In genomic region chr10:15921423-15921945, GRCh38 we compare ENCODE assay signal across 7 cellular contexts.
DNase-seq lines count a peak whose midpoint lies in the region; ATAC-seq, FAIRE-seq and TF ChIP-seq lines count a peak whose summit lies in the region.
"Not testable (repeated sequence)": the region's sequence is repeated elsewhere in the genome, so short reads cannot be mapped to it uniquely, and the experiment has no call there.

No MANE protein-coding gene starts in this region.

- H3K79me2 ChIP-seq in H1 (ENCODE audit: control insufficient read depth in 1 of 2, insufficient read depth in 2 of 2, low read length in 2 of 2), result not testable (repeated sequence)

- not testable (repeated sequence) for H3K36me3 ChIP-seq in NT2/D1 (ENCODE audit: insufficient read depth, insufficient read length, low read length); H1 (ENCODE audit: control insufficient read depth in 2 of 4, insufficient read depth in 4 of 4, low read length in 3 of 4); iPS-15b (ENCODE audit: control insufficient read depth, insufficient read depth, low read length)

- H3K4me3 ChIP-seq in NT2/D1 (ENCODE audit: insufficient read length, low read depth) (peak overlapping the region; percentile 29), iPS-15b (ENCODE audit: low read depth, low read length) (peak overlapping the region; percentile 26)
- not testable (repeated sequence) for H3K4me3 ChIP-seq in H1 (ENCODE audit: extremely low read depth in 1 of 4, insufficient read depth in 2 of 4, low read depth in 3 of 4, low read length in 4 of 4)

- H3K4me2 ChIP-seq in H1 (ENCODE audit: insufficient read depth in 1 of 2, low read depth in 2 of 2, low read length in 2 of 2), result not testable (repeated sequence)

- not testable (repeated sequence) for H4K8ac ChIP-seq in H1 (ENCODE audit: extremely low read depth, insufficient read depth, low read length)

- not testable (repeated sequence) for H3K23ac ChIP-seq in H1 (ENCODE audit: insufficient read length)

- not testable (repeated sequence) for TF ChIP-seq POLR2A in H1 (IDR thresholded peaks at IDR 0.05; ENCODE audit: control extremely low read depth in 1 of 2, low read depth in 2 of 2, low read length in 2 of 2)

- peak overlapping the region; percentile 35 for H3K4me3 Mint-ChIP-seq in WTC11

- H3K27ac ChIP-seq in H1 (ENCODE audit: low read depth, low read length), result not testable (repeated sequence)

- POLR2A ChIA-PET in WTC11 (lab: Charles Lee); H1 (lab: Charles Lee; ENCODE audit: partially characterized antibody): not testable (repeated sequence)

- DNase-seq in DMS53 (lab: John Stamatoyannopoulos, UW) (peak; percentile 31), ELF-1 (ENCODE audit: low read depth, low spot score) (peak; percentile 46), NCI-H2227 (lab: John Stamatoyannopoulos, UW; ENCODE audit: unreplicated experiment) (peak; percentile 43)
- not testable (repeated sequence) for DNase-seq in NT2/D1 (ENCODE audit: low read depth, low spot score); WTC11 (ENCODE audit: low spot score); H1 (ENCODE audit: low read depth in 1 of 2, low spot score in 2 of 2)

- not testable (repeated sequence) for H4K20me1 ChIP-seq in H1 (replicated peaks in 1 of 2; ENCODE audit: control insufficient read depth in 1 of 2, insufficient read depth in 2 of 2, low read length in 2 of 2)

- WGBS in H1 (ENCODE audit: extremely low coverage in 1 of 2, insufficient coverage in 1 of 2, insufficient read length in 1 of 2, insufficient replicate concordance in 2 of 2, low coverage in 1 of 2, low lambda C conversion rate in 2 of 2, missing lambda C conversion rate in 1 of 2), 2 experiments, result 96% methylated on average over 21 of the region's 28 CpGs; no CpG with 5 or more reads in 1 of the 2 experiments

- H3K18ac ChIP-seq in H1 (ENCODE audit: extremely low read depth, low read length), result not testable (repeated sequence)

- TF ChIP-seq EP300 in H1 (IDR thresholded peaks at IDR 0.05; ENCODE audit: borderline replicate concordance in 1 of 2, low read depth in 2 of 2, low read length in 2 of 2), result not testable (repeated sequence)

- not testable (repeated sequence) for H3K27ac Mint-ChIP-seq in WTC11

- not testable (repeated sequence) for H2BK15ac ChIP-seq in H1 (ENCODE audit: low read length)

- not testable (repeated sequence) for TF ChIP-seq CTCF in WTC11 (IDR thresholded peaks at IDR 0.05); H1 (IDR thresholded peaks at IDR 0.05; ENCODE audit: control extremely low read depth in 1 of 3, insufficient read depth in 1 of 3, low read depth in 1 of 3, low read length in 3 of 3)

- ATAC-seq in WTC11, result not testable (repeated sequence)

- H2BK120ac ChIP-seq in H1 (replicated peaks; ENCODE audit: low read depth, low read length), result not testable (repeated sequence)

- H2BK5ac ChIP-seq in H1 (ENCODE audit: low read depth, low read length), result not testable (repeated sequence)

- H3K56ac ChIP-seq in H1 (replicated peaks; ENCODE audit: insufficient read length, low read depth, low read length), result not testable (repeated sequence)

- not testable (repeated sequence) for FAIRE-seq in H1 (lab: Jason Lieb, UNC)

- H3K27me3 Mint-ChIP-seq in WTC11 (ENCODE audit: low read depth), result not testable (repeated sequence)

- not testable (repeated sequence) for H3K36me3 Mint-ChIP-seq in WTC11

- not testable (repeated sequence) for H2BK20ac ChIP-seq in H1 (ENCODE audit: low read length)

- H3K9me3 Mint-ChIP-seq in WTC11, result peaks cover 12% of the 10 kb centered on the region

- CTCF ChIA-PET in WTC11 (lab: Charles Lee); H1 (lab: Charles Lee; ENCODE audit: partially characterized antibody): not testable (repeated sequence)

- not testable (repeated sequence) for H2BK12ac ChIP-seq in H1 (ENCODE audit: low read depth, low read length)

- H3K27me3 ChIP-seq in NT2/D1 (ENCODE audit: insufficient read depth, insufficient read length); H1 (replicated peaks in 1 of 4; ENCODE audit: control insufficient read depth in 3 of 4, extremely low read depth in 1 of 4, insufficient read depth in 3 of 4, low read length in 3 of 4); iPS-15b (ENCODE audit: control insufficient read depth, insufficient read depth, low read length): not testable (repeated sequence)

- H3K9me3 ChIP-seq in NT2/D1 (ENCODE audit: insufficient read depth, low read length); H1 (ENCODE audit: insufficient read depth in 2 of 2, low read depth in 1 of 2, low read length in 1 of 2); iPS-15b (ENCODE audit: control insufficient read depth, insufficient read depth, low read length): not testable (repeated sequence)

- H3K9ac ChIP-seq in NT2/D1 (ENCODE audit: insufficient read length, low read depth), result peak overlapping the region; percentile 26
- not testable (repeated sequence) for H3K9ac ChIP-seq in H1 (replicated peaks in 1 of 4; ENCODE audit: extremely low read depth in 1 of 4, low read depth in 3 of 4, low read length in 3 of 4); iPS-15b (ENCODE audit: low read depth, low read length)

- not testable (repeated sequence) for H2AK5ac ChIP-seq in H1 (ENCODE audit: low read depth, low read length)

- not testable (repeated sequence) for H3K14ac ChIP-seq in H1 (ENCODE audit: insufficient read length)

- not testable (repeated sequence) for H3K23me2 ChIP-seq in H1 (ENCODE audit: low read depth, low read length)

- not testable (repeated sequence) for H3K4me1 Mint-ChIP-seq in WTC11

- H3K4ac ChIP-seq in H1 (replicated peaks; ENCODE audit: insufficient read length, low read depth, low read length), result not testable (repeated sequence)

- not testable (repeated sequence) for H4K5ac ChIP-seq in H1 (ENCODE audit: insufficient read length, low read depth, low read length)

- not testable (repeated sequence) for H2AFZ ChIP-seq in H1 (ENCODE audit: low read length)

- TF ChIP-seq RAD21 in H1 (IDR thresholded peaks at IDR 0.05 in 1 of 2, conservative IDR thresholded peaks at IDR 0.05 in 1 of 2; ENCODE audit: low read depth in 2 of 2, low read length in 2 of 2), result not testable (repeated sequence)

- H4K91ac ChIP-seq in H1 (replicated peaks; ENCODE audit: insufficient read length, low read length), result not testable (repeated sequence)

- H3K79me1 ChIP-seq in H1 (ENCODE audit: low read depth, low read length), result not testable (repeated sequence)

- H3K4me1 ChIP-seq in NT2/D1 (ENCODE audit: insufficient read depth, insufficient read length); H1 (replicated peaks in 1 of 4; ENCODE audit: control insufficient read depth in 3 of 4, insufficient read depth in 4 of 4, low read length in 3 of 4); iPS-15b (ENCODE audit: control insufficient read depth, insufficient read depth, low read length): not testable (repeated sequence)

TF ChIP-seq in H1, 55 proteins besides CTCF, POLR2A, EP300 and RAD21:
- TF ChIP-seq YY1 (IDR thresholded peaks at IDR 0.05; ENCODE audit: low read depth, low read length), result peak; percentile 34; the same call in 1 of the 2 replicates
TF ChIP-seq in H1: peak in this region for 1; not testable (repeated sequence) for 54.
